Comparison of ENCODE assay signal across 11 cellular contexts in genomic region chr16:29606669-29607427, GRCh38. TPM values are rescaled to one million over a fixed set of nuclear protein-coding genes. Genes with fewer than 3 reads are reported as not detected.
A peak's percentile ranks its signal among the peaks of the same experiment; 100 is the strongest.
DNase-seq lines count a peak whose midpoint lies in the region; ATAC-seq, FAIRE-seq and TF ChIP-seq lines count a peak whose summit lies in the region.
"Not testable (repeated sequence)": the region's sequence is repeated elsewhere in the genome, so short reads cannot be mapped to it uniquely, and the experiment has no call there.
"Had no signal": no experiment of that assay in that cellular context is flagged by ENCODE, and none has a peak within 500 bp of the region (broad histone marks: within the 10 kb centered on the region; RNA-seq: fewer than 3 reads in every experiment).

No MANE protein-coding gene starts in this region.

- not testable (repeated sequence) for BruUV-seq in HepG2 (replicated peaks; lab: Mats Ljungman, UMichigan)

- peaks cover 46% of the 10 kb centered on the region for H3K4me1 Mint-ChIP-seq in activated B cell treated with CpG ODN at 0.5 μM for 24 hours

- DNase-seq in D721Med (ENCODE audit: insufficient read length, low spot score) (peak; percentile 10), activated B cell treated with CpG ODN at 0.5 μM for 24 hours (peak; percentile 44)
- not testable (repeated sequence) for DNase-seq in activated naive CD4-positive, alpha-beta T cell treated with anti-CD3 and anti-CD28 coated beads, Interleukin-2, amount 50 U/mL, for 72 hours (ENCODE audit: low spot score in 2 of 2); HepG2 (ENCODE audit: low spot score); uterus

- FAIRE-seq in D721Med (lab: Jason Lieb, UNC); HepG2 (lab: Jason Lieb, UNC): not testable (repeated sequence)

- WGBS in HepG2 (ENCODE audit: low lambda C conversion rate), result 93% methylated on average over 19 of the region's 26 CpGs

- H3K4me2 ChIP-seq in HepG2 (ENCODE audit: low read depth, low read length), result not testable (repeated sequence)

- not testable (repeated sequence) for TF ChIP-seq CTCF in D721Med (IDR thresholded peaks at IDR 0.05; ENCODE audit: insufficient read depth, missing control alignments); activated B cell treated with CpG ODN at 0.5 μM for 24 hours (IDR thresholded peaks at IDR 0.05); HepG2 (CRISPR knock-in tag; IDR thresholded peaks at IDR 0.05); uterus (IDR thresholded peaks at IDR 0.05)

- not testable (repeated sequence) for H3K36me3 Mint-ChIP-seq in activated B cell treated with CpG ODN at 0.5 μM for 24 hours (ENCODE audit: low read depth)
- peaks cover 8 to 12% of the 10 kb centered on the region in 2 donors for H3K36me3 Mint-ChIP-seq in activated naive CD4-positive, alpha-beta T cell treated with anti-CD3 and anti-CD28 coated beads, Interleukin-2, amount 50 U/mL, for 72 hours

- ATAC-seq in GM21723 (IDR thresholded peaks at IDR 0.05; ENCODE audit: unreplicated experiment), result peak; percentile 36
- peak; percentile 68 for ATAC-seq in activated B cell treated with CpG ODN at 0.5 μM for 24 hours (ENCODE audit: low read depth)
- not testable (repeated sequence) for ATAC-seq in activated naive CD4-positive, alpha-beta T cell treated with anti-CD3 and anti-CD28 coated beads, Interleukin-2, amount 50 U/mL, for 72 hours; HepG2

- H3K9ac ChIP-seq in HepG2 (ENCODE audit: insufficient read depth, low read depth, low read length); rectal smooth muscle tissue (ENCODE audit: low read length): not testable (repeated sequence)

- intact Hi-C loops in activated B cell treated with CpG ODN at 0.5 μM for 24 hours (cut with micrococcal nuclease); HepG2 (cut with micrococcal nuclease; ENCODE audit: unreplicated experiment); uterus (cut with DNase I; ENCODE audit: low total_unique reads): not testable (repeated sequence)

- peak overlapping the region; percentile 15 for H3K4me3 Mint-ChIP-seq in activated B cell treated with CpG ODN at 0.5 μM for 24 hours

- not testable (repeated sequence) for H3K9me3 Mint-ChIP-seq in activated B cell treated with CpG ODN at 0.5 μM for 24 hours; activated naive CD4-positive, alpha-beta T cell treated with anti-CD3 and anti-CD28 coated beads, Interleukin-2, amount 50 U/mL, for 72 hours

- not testable (repeated sequence) for TF ChIP-seq EP300 in Ishikawa (IDR thresholded peaks at IDR 0.05; ENCODE audit: borderline replicate concordance); HepG2 (IDR thresholded peaks at IDR 0.05; ENCODE audit: low read depth in 2 of 2, low read length in 2 of 2); HepG2 (CRISPR knock-in tag; IDR thresholded peaks at IDR 0.05; ENCODE audit: borderline replicate concordance)

- H3K27me3 Mint-ChIP-seq in activated B cell treated with CpG ODN at 0.5 μM for 24 hours, result not testable (repeated sequence)

- in situ Hi-C loops in HepG2 (cut with HindIII; ENCODE audit: extremely low pct_ligation_motif_present, low pct_unique_long_range_greater_than_20kb), result not testable (repeated sequence)

- not testable (repeated sequence) for H3K79me2 ChIP-seq in HepG2 (ENCODE audit: insufficient read depth, low read length)

- H3K4me3 ChIP-seq in HepG2 (replicated peaks in 1 of 3; ENCODE audit: insufficient read depth in 1 of 3, low read depth in 2 of 3, low read length in 3 of 3); rectal smooth muscle tissue (ENCODE audit: low read length); uterus: not testable (repeated sequence)

- peak overlapping the region; percentile 58 for H3K27ac ChIP-seq in HepG2 (ENCODE audit: extremely low read length, insufficient read depth, low read length)
- peak overlapping the region; percentile 58 for H3K27ac ChIP-seq in rectal smooth muscle tissue (ENCODE audit: low read depth, low read length)
- peak overlapping the region; percentile 63 to 68 for H3K27ac ChIP-seq in uterus

- peak overlapping the region; percentile 68 for H3K27ac Mint-ChIP-seq in activated B cell treated with CpG ODN at 0.5 μM for 24 hours
- peak overlapping the region; percentile 62 to 91 for H3K27ac Mint-ChIP-seq in activated naive CD4-positive, alpha-beta T cell treated with anti-CD3 and anti-CD28 coated beads, Interleukin-2, amount 50 U/mL, for 72 hours

- H4K20me1 ChIP-seq in HepG2 (ENCODE audit: insufficient read depth, low read length), result not testable (repeated sequence)

- peaks cover 66% of the 10 kb centered on the region for H3K4me1 ChIP-seq in HepG2 (ENCODE audit: insufficient read depth, low read length)
- H3K4me1 ChIP-seq in rectal smooth muscle tissue (ENCODE audit: control insufficient read depth, insufficient read depth, low read length); uterus: not testable (repeated sequence)

- H3K9me3 ChIP-seq in HepG2 (ENCODE audit: low read length); uterus: not testable (repeated sequence)

- not testable (repeated sequence) for H3K27me3 ChIP-seq in HepG2 (ENCODE audit: control insufficient read depth in 1 of 2, insufficient read depth in 2 of 2, low read length in 2 of 2); rectal smooth muscle tissue (ENCODE audit: control insufficient read depth, insufficient read depth, low read length); uterus

- H2AFZ ChIP-seq in HepG2 (ENCODE audit: low read length), result not testable (repeated sequence)

- not testable (repeated sequence) for TF ChIP-seq RAD21 in Ishikawa (IDR thresholded peaks at IDR 0.05; ENCODE audit: low read depth); HepG2 (CRISPR knock-in tag; IDR thresholded peaks at IDR 0.05)

- POLR2A ChIA-PET in activated B cell treated with CpG ODN at 0.5 μM for 24 hours (lab: Charles Lee), result interaction anchor here (0.7 kb wide), 1 partner anchor 37 kb away, joined by 5 read pairs; no protein-coding TSS in a partner anchor
- POLR2A ChIA-PET in HepG2 (lab: Yijun Ruan, JAX), result not testable (repeated sequence)

- CTCF ChIA-PET in activated B cell treated with CpG ODN at 0.5 μM for 24 hours (lab: Charles Lee); HepG2 (lab: Yijun Ruan, JAX; ENCODE audit: low intra/inter-chr PET ratio, low total read pairs): not testable (repeated sequence)

- TF ChIP-seq POLR2A in HepG2 (IDR thresholded peaks at IDR 0.05; ENCODE audit: insufficient read depth in 1 of 2, low read depth in 2 of 2, low read length in 2 of 2); uterus (IDR thresholded peaks at IDR 0.05): not testable (repeated sequence)

- H3K36me3 ChIP-seq in HepG2 (replicated peaks in 1 of 2; ENCODE audit: control insufficient read depth in 1 of 2, insufficient read depth in 2 of 2, low read length in 2 of 2); rectal smooth muscle tissue (ENCODE audit: control insufficient read depth, insufficient read depth, low read length); uterus: not testable (repeated sequence)

TF ChIP-seq in Ishikawa, 13 proteins besides CTCF, POLR2A, EP300 and RAD21:
- 0 out of 2 replicates have a peak, but pooled peaks have one; percentile 36 for TF ChIP-seq MAX (IDR thresholded peaks at IDR 0.05)

TF ChIP-seq in HepG2, 621 proteins besides CTCF, POLR2A, EP300 and RAD21:
- TF ChIP-seq ZBTB38 (CRISPR knock-in tag; IDR thresholded peaks at IDR 0.05), result peak; percentile 45; the same call in 1 of the 2 replicates

RNA-seq across cellular contexts. Expression of gene SPN, which starts 56.2 kb away (rescaled TPM):
- total RNA-seq in activated B cell treated with CpG ODN at 0.5 μM for 24 hours (2.4 and 2.7 TPM in 2 replicates), HepG2 (2016; rRNA removed; fragmentation: Illumina TruSeq; extraction: Trizol) (0.22 and 0.38 TPM in 2 replicates), uterus (1 to 10 TPM in 1 of 4 donors, under 1 TPM in 2, not detected in 1; 0.26 to 2.4 (median 0.83) TPM)
- 100 to 1,000 TPM in 1 of 2 donors, 10 to 100 TPM in 1; 83.4 to 145 TPM for total RNA-seq in activated naive CD4-positive, alpha-beta T cell treated with anti-CD3 and anti-CD28 coated beads, Interleukin-2, amount 50 U/mL, for 72 hours
- total RNA-seq in HepG2 (2016; cell fraction: cytosol; rRNA removed; fragmentation: Illumina TruSeq; extraction: Trizol; ENCODE audit: low read depth), result 0.10 TPM in 1 of 2 replicates, not detected in the other
- total RNA-seq in HepG2 (2016; cell fraction: insoluble cytoplasmic fraction; rRNA removed; fragmentation: Illumina TruSeq; extraction: Trizol), result 0.10 and 0.35 TPM in 2 replicates
- 0.06 TPM in 1 of 2 replicates, not detected in the other for total RNA-seq in HepG2 (2016; cell fraction: membrane; rRNA removed; fragmentation: Illumina TruSeq; extraction: Trizol)
- total RNA-seq in HepG2 (2016; cell fraction: nucleus; rRNA removed; fragmentation: Illumina TruSeq; extraction: Trizol), result 0.28 and 0.34 TPM in 2 replicates
- polyA plus RNA-seq in HepG2 (2011; rRNA removed), result 1.6 and 3.8 TPM in 2 replicates
- 0.94 and 1.1 TPM in 2 replicates for polyA plus RNA-seq in HepG2 (2011; cell fraction: cytosol; rRNA removed)
- 1.1 and 2.5 TPM in 2 replicates for polyA plus RNA-seq in HepG2 (2011; cell fraction: nucleus; rRNA removed)
- 2.4 and 2.5 TPM in 2 replicates for polyA plus RNA-seq in HepG2 (2012)
- 0.07 and 0.09 TPM in 2 replicates for polyA plus RNA-seq in HepG2 (2016; cell fraction: cytosol; fragmentation: Illumina TruSeq; extraction: Trizol; ENCODE audit: low read depth)
- polyA plus RNA-seq in HepG2 (2016; cell fraction: insoluble cytoplasmic fraction; fragmentation: Illumina TruSeq; extraction: Trizol; ENCODE audit: low read depth), result 0.25 and 0.39 TPM in 2 replicates
- polyA plus RNA-seq in HepG2 (2016; cell fraction: membrane; fragmentation: Illumina TruSeq; extraction: Trizol; ENCODE audit: low read depth), result 0.13 and 0.23 TPM in 2 replicates
- polyA plus RNA-seq in HepG2 (2016; cell fraction: nucleus; fragmentation: Illumina TruSeq; extraction: Trizol; ENCODE audit: insufficient read depth, low read depth), result 0.44 and 1.1 TPM in 2 replicates
- 1.7 and 5.3 TPM in 2 replicates for polyA minus RNA-seq in HepG2 (2011; rRNA and poly(A)+ RNA removed; ENCODE audit: low replicate concordance)
- polyA minus RNA-seq in HepG2 (2011; cell fraction: cytosol; rRNA and poly(A)+ RNA removed), result 0.79 and 1.7 TPM in 2 replicates
- 0.52 and 1.4 TPM in 2 replicates for polyA minus RNA-seq in HepG2 (2011; cell fraction: nucleus; rRNA and poly(A)+ RNA removed)
- total RNA-seq: MCF 10A, RPMI7951, SK-MEL-5 had no signal

Comparison
In these comparisons a context has a peak if more than half of its experiments do, and no peak if none do; other contexts are left out.
1. RNA of gene SPN, which starts 56.2 kb away (total RNA-seq): 83.4 to 145 TPM in activated naive CD4-positive, alpha-beta T cell treated with anti-CD3 and anti-CD28 coated beads, Interleukin-2, amount 50 U/mL, for 72 hours; 2.4 to 2.7 TPM in activated B cell treated with CpG ODN at 0.5 μM for 24 hours, 0.26 to 2.4 TPM in uterus and 0.06 to 0.38 TPM in HepG2; every median in the first group is over 10 times any median in the second.
2. Peak in every context shown above with its lines, with median percentiles within 50 percentile points of each other: H3K27ac ChIP-seq.